In genomic region chr10:30188567-30189253, GRCh38 we compare ENCODE assay signal across 2 cellular contexts.
TF ChIP-seq lines count a peak whose summit lies in the region.

No MANE protein-coding gene starts in this region.

TF ChIP-seq in HEK293, 187 proteins besides CTCF, POLR2A, EP300 and RAD21 (continued from another document):
- peak; percentile 18; the same call in 1 of the 2 replicates for TF ChIP-seq TCF7L2 (IDR thresholded peaks at IDR 0.05; ENCODE audit: borderline replicate concordance, low read depth, low read length)

TF ChIP-seq in endothelial cell of umbilical vein, 7 proteins besides CTCF, POLR2A, EP300 and RAD21 (continued from another document):
- no peak for TF ChIP-seq POLR2AphosphoS5 (IDR thresholded peaks at IDR 0.05; ENCODE audit: insufficient read depth, low read depth, low read length)
- TF ChIP-seq FOS (IDR thresholded peaks at IDR 0.05; ENCODE audit: borderline replicate concordance, insufficient read depth, low read length) = no peak
- no peak for TF ChIP-seq MYC (IDR thresholded peaks at IDR 0.05; ENCODE audit: low read depth, low read length)
